Comparison of ENCODE assay signal across 8 cellular contexts in the genomic region with DNA sequence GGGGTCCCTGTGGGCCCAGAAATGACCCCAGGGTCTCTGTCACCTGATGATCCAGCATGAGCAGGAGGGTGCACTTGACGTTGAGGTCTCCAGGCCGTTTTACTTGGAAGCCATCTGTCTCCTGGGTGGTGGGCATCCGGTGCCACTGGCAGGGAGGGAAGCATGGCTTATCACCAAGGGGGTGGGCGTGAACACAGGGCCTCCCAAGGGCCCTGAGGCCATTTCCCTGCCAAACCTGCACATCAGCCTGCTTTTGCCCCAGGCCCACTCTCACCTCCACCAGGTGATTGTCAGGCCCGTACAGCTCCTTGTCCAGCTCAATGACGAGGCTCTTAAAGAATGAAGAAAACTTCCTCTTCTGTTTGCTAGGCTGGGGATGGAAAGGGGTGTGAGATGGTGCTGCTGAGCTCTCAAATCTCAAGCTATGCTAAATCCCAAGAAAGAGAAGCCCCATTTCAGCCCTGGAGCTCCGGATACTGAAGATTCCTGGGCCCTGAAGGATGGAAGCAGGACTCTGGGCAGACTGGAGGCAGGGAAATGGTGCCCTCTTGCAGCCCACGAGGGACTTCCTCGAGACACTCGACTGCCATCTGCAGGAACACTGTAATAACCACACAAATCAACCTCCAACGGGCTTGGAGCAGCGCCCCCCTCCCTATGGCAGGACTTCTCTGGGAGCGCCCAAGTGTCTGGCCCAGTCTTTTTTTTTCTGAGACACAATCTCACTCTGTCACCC. TPM values are rescaled to one million over a fixed set of nuclear protein-coding genes. Genes with fewer than 3 reads are reported as not detected.
DNase-seq lines count a peak whose midpoint lies in the region; ATAC-seq, FAIRE-seq and TF ChIP-seq lines count a peak whose summit lies in the region.

No MANE protein-coding gene starts in this region.

- peaks cover 55% of the 10 kb centered on the region for H3K36me3 Mint-ChIP-seq in nephron progenitor cell (ENCODE audit: low read depth)

- H3K4me3 Mint-ChIP-seq in nephron progenitor cell: no peak overlapping the region

- peak; percentile 65 for FAIRE-seq in A204.1 (lab: Jason Lieb, UNC)

- H3K27me3 Mint-ChIP-seq in nephron progenitor cell (ENCODE audit: low read depth, poor library complexity): no peaks in the 10 kb centered on the region

- H3K27ac Mint-ChIP-seq in nephron progenitor cell: peak overlapping the region; percentile 76

- peak; percentile 87 for DNase-seq in GM12865 (ENCODE audit: low read depth)
- peak; percentile 86 to 88 for DNase-seq in NOMO-1 (lab: John Stamatoyannopoulos, UW; ENCODE audit: unreplicated experiment in 2 of 2)
- DNase-seq in activated CD8-positive, alpha-beta memory T cell treated with anti-CD3 and anti-CD28 coated beads, Interleukin-2, amount 50 U/mL, for 4 hours: peak; percentile 57
- DNase-seq in epithelial cell of proximal tubule (ENCODE audit: low read depth): no peak
- DNase-seq in nephron progenitor cell: peak; percentile 49

- H3K9me3 Mint-ChIP-seq in nephron progenitor cell: no peaks in the 10 kb centered on the region

- ATAC-seq in HG03460 (IDR thresholded peaks at IDR 0.05; ENCODE audit: unreplicated experiment) (peak; percentile 58), GM21381 (IDR thresholded peaks at IDR 0.05; ENCODE audit: unreplicated experiment) (no peak)

- TF ChIP-seq CTCF in GM12865 (IDR thresholded peaks at IDR 0.05; ENCODE audit: insufficient read depth, low read depth, low read length, missing control alignments) (peak; percentile 75), epithelial cell of proximal tubule (conservative IDR thresholded peaks at IDR 0.05; ENCODE audit: low read depth, low read length) (peak; percentile 70), nephron progenitor cell (IDR thresholded peaks at IDR 0.05) (peak; percentile 46)

- no peak overlapping the region for H3K4me3 ChIP-seq in GM12865 (ENCODE audit: low read depth, low read length)
- H3K4me3 ChIP-seq in epithelial cell of proximal tubule (ENCODE audit: low read depth, low read length): no peak overlapping the region

- peaks cover 25% of the 10 kb centered on the region for H3K4me1 Mint-ChIP-seq in nephron progenitor cell

RNA-seq across cellular contexts. Expression of gene FTSJ3, which starts 7.1 kb away (rescaled TPM):
- total RNA-seq in epithelial cell of proximal tubule: 71.7 and 86.2 TPM in 2 replicates

RNA-seq across cellular contexts. Expression of gene PSMC5, which starts 7.4 kb away (rescaled TPM):
- 83.9 and 109 TPM in 2 replicates for total RNA-seq in epithelial cell of proximal tubule

RNA-seq across cellular contexts. Expression of gene SMARCD2, which starts 7.9 kb away (rescaled TPM):
- 95.9 and 135 TPM in 2 replicates for total RNA-seq in epithelial cell of proximal tubule

RNA-seq across cellular contexts. Expression of gene CSH2, which starts 38.9 kb away (rescaled TPM):
- total RNA-seq in epithelial cell of proximal tubule: not detected in 2 replicates

RNA-seq across cellular contexts. Expression of gene GH2, which starts 47.1 kb away (rescaled TPM):
- total RNA-seq in epithelial cell of proximal tubule: not detected in 2 replicates
